1 cellular context compared by ENCODE assay signal in the genomic region with DNA sequence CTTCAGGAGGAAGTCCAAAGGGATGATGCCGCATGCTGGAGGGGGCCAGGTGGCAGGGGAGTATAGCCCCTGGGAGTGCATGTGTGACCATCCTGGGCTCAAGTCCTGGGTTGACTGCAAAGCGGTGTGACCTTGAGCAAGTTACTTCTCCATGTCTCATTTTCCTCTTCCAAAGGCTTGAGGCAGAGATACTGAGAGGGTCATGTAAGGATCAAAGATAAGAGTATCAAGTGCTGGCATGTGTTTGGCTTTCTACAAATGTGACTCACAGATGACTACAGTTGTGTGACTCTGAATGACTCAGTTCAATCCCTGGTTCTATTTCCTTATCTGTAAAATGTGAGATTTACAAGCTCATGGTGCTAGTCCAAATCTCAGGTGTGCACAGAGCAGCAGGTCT.
TF ChIP-seq lines count a peak whose summit lies in the region.

No MANE protein-coding gene starts in this region.

TF ChIP-seq in H1, 55 proteins besides CTCF, POLR2A, EP300 and RAD21:
- no peak for TF ChIP-seq NANOG (IDR thresholded peaks at IDR 0.05; ENCODE audit: insufficient read depth, low read depth, low read length, poor library complexity, severe bottlenecking)
- no peak for TF ChIP-seq BACH1 (IDR thresholded peaks at IDR 0.05; ENCODE audit: low read length)
- no peak for TF ChIP-seq TBP (IDR thresholded peaks at IDR 0.05; ENCODE audit: low read depth, low read length)
- TF ChIP-seq GTF2F1 (IDR thresholded peaks at IDR 0.05; ENCODE audit: borderline replicate concordance, low read depth, low read length), result no peak
- no peak for TF ChIP-seq YY1 (IDR thresholded peaks at IDR 0.05; ENCODE audit: low read depth, low read length)
- TF ChIP-seq NRF1 (IDR thresholded peaks at IDR 0.05; ENCODE audit: low read depth, low read length), result no peak
- TF ChIP-seq ATF2 (IDR thresholded peaks at IDR 0.05; ENCODE audit: low read length), result no peak
- TF ChIP-seq EZH2 (IDR thresholded peaks at IDR 0.05; ENCODE audit: low read depth, low read length, severe bottlenecking), result no peak
- no peak for TF ChIP-seq HDAC2 (IDR thresholded peaks at IDR 0.05; ENCODE audit: borderline replicate concordance in 1 of 2, low read depth in 2 of 2, low read length in 2 of 2)
- no peak for TF ChIP-seq TEAD4 (IDR thresholded peaks at IDR 0.05; ENCODE audit: low read depth, low read length)
- no peak for TF ChIP-seq JUN (IDR thresholded peaks at IDR 0.05; ENCODE audit: low read depth, low read length)
- no peak for TF ChIP-seq ZNF274 (IDR thresholded peaks at IDR 0.05; ENCODE audit: borderline replicate concordance, extremely low read depth, low read length)
